Comparison of ENCODE assay signal across 16 cellular contexts in genomic region chr11:112769573-112769972, GRCh38.
"Had no signal": no experiment of that assay in that cellular context is flagged by ENCODE, and none has a peak within 500 bp of the region (broad histone marks: within the 10 kb centered on the region; RNA-seq: fewer than 3 reads in every experiment).

No MANE protein-coding gene starts in this region.

- H3K4me3 ChIP-seq: esophagus muscularis mucosa, hepatocyte, suprapubic skin had no signal

- ATAC-seq: activated CD8-positive, alpha-beta T cell treated with anti-CD3 and anti-CD28 coated beads for 36 hours; activated T-helper 17 cell treated with anti-CD3 and anti-CD28 coated beads, Interleukin-2, amount 50 U/mL, for 72 hours; left lobe of liver; naive thymus-derived CD8-positive, alpha-beta T cell had no signal

- H3K36me3 ChIP-seq: esophagus muscularis mucosa, suprapubic skin had no signal

- DNase-seq: activated CD4-positive, alpha-beta T cell treated with anti-CD3 and anti-CD28 coated beads, Interleukin-2, amount 10 ng/mL, durations not matched to agents 24 days and 14 days; activated CD8-positive, alpha-beta T cell treated with anti-CD3 and anti-CD28 coated beads for 36 hours; activated naive CD4-positive, alpha-beta T cell; activated naive CD8-positive, alpha-beta T cell treated with anti-CD3 and anti-CD28 coated beads, Interleukin-2, amount 10 ng/mL, durations not matched to agents 7 days and 5 days; activated T-cell treated with anti-CD3 and anti-CD28 coated beads, Interleukin-2, amount 50 U/mL, for 1 hour; cerebellar nuclear complex; effector CD8-positive, alpha-beta T cell; naive thymus-derived CD8-positive, alpha-beta T cell; stimulated activated CD8-positive, alpha-beta memory T cell treated with anti-CD3 and anti-CD28 coated beads, Interleukin-4, amount 100 ng/mL, for 48 hours; stimulated activated naive CD4-positive, alpha-beta T cell treated with Interleukin-2 at 50 U/mL for 16 hours; T1000 had no signal

- H3K4me1 ChIP-seq: suprapubic skin had no signal

- H3K27me3 ChIP-seq: esophagus muscularis mucosa, hepatocyte had no signal

- H3K9me3 ChIP-seq: esophagus muscularis mucosa, suprapubic skin had no signal

- H3K27ac ChIP-seq: esophagus muscularis mucosa, hepatocyte, suprapubic skin had no signal
